ENCODE assay signal across 3 cellular contexts in the genomic region with DNA sequence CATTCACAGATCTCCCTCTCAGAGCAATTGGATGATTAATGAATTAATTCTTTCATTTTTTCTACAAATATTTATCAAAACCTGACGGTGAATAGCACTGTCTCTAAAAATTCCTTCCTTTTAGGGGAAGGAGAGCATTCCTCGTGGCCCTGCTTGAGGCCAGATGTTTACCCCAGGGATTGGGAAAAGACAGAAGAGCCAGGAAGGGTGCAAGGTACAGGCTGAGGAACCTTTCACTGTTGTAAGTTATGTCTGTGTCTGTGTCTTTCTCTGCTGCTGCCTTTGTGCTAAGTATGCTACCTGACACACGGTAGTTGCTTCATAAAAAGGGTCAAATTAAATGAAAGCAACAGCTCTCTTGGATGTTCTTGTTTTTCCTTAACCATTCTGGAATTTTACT.
TF ChIP-seq lines count a peak whose summit lies in the region.

No MANE protein-coding gene starts in this region.

TF ChIP-seq in SK-N-SH, 30 proteins besides CTCF, POLR2A, EP300 and RAD21:
- no peak for TF ChIP-seq JUND (IDR thresholded peaks at IDR 0.05)
- TF ChIP-seq, protein P1, sequence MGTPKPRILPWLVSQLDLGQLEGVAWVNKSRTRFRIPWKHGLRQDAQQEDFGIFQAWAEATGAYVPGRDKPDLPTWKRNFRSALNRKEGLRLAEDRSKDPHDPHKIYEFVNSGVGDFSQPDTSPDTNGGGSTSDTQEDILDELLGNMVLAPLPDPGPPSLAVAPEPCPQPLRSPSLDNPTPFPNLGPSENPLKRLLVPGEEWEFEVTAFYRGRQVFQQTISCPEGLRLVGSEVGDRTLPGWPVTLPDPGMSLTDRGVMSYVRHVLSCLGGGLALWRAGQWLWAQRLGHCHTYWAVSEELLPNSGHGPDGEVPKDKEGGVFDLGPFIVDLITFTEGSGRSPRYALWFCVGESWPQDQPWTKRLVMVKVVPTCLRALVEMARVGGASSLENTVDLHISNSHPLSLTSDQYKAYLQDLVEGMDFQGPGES (IDR thresholded peaks at IDR 0.05; ENCODE audit: low read depth, low read length), result no peak
TF ChIP-seq in SK-N-SH: peak in this region for 0.

TF ChIP-seq in SK-N-SH treated with all-trans-retinoic acid at 6 μM for 48 hours, 23 proteins besides CTCF, POLR2A, EP300 and RAD21:
- TF ChIP-seq OSR1 (CRISPR knock-in tag; IDR thresholded peaks at IDR 0.05) (no peak), GLIS3 (CRISPR knock-in tag; IDR thresholded peaks at IDR 0.05) (no peak), ZNF70 (CRISPR knock-in tag; IDR thresholded peaks at IDR 0.05) (no peak), ZNF565 (CRISPR knock-in tag; conservative IDR thresholded peaks at IDR 0.05; ENCODE audit: low read depth) (no peak), TCF4 (CRISPR knock-in tag; IDR thresholded peaks at IDR 0.05; ENCODE audit: borderline replicate concordance) (no peak), ESRRG (CRISPR knock-in tag; IDR thresholded peaks at IDR 0.05) (no peak), ZFP30 (CRISPR knock-in tag; IDR thresholded peaks at IDR 0.05) (no peak), RARB (CRISPR knock-in tag; IDR thresholded peaks at IDR 0.05) (no peak), PPARA (CRISPR knock-in tag; IDR thresholded peaks at IDR 0.05; ENCODE audit: borderline replicate concordance) (no peak), ARNTL (CRISPR knock-in tag; IDR thresholded peaks at IDR 0.05; ENCODE audit: borderline replicate concordance, low read depth) (no peak)
- TF ChIP-seq, protein P2, sequence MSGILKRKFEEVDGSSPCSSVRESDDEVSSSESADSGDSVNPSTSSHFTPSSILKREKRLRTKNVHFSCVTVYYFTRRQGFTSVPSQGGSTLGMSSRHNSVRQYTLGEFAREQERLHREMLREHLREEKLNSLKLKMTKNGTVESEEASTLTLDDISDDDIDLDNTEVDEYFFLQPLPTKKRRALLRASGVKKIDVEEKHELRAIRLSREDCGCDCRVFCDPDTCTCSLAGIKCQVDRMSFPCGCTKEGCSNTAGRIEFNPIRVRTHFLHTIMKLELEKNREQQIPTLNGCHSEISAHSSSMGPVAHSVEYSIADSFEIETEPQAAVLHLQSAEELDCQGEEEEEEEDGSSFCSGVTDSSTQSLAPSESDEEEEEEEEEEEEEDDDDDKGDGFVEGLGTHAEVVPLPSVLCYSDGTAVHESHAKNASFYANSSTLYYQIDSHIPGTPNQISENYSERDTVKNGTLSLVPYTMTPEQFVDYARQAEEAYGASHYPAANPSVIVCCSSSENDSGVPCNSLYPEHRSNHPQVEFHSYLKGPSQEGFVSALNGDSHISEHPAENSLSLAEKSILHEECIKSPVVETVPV (CRISPR knock-in tag; IDR thresholded peaks at IDR 0.05), result no peak
TF ChIP-seq in SK-N-SH treated with all-trans-retinoic acid at 6 μM for 48 hours: peak in this region for 0.

TF ChIP-seq in H1, 55 proteins besides CTCF, POLR2A, EP300 and RAD21:
- TF ChIP-seq SAP30 (IDR thresholded peaks at IDR 0.05; ENCODE audit: insufficient read depth, insufficient replicate concordance, low read length) (no peak), CHD2 (IDR thresholded peaks at IDR 0.05; ENCODE audit: low read length) (no peak)
- TF ChIP-seq, protein P3, sequence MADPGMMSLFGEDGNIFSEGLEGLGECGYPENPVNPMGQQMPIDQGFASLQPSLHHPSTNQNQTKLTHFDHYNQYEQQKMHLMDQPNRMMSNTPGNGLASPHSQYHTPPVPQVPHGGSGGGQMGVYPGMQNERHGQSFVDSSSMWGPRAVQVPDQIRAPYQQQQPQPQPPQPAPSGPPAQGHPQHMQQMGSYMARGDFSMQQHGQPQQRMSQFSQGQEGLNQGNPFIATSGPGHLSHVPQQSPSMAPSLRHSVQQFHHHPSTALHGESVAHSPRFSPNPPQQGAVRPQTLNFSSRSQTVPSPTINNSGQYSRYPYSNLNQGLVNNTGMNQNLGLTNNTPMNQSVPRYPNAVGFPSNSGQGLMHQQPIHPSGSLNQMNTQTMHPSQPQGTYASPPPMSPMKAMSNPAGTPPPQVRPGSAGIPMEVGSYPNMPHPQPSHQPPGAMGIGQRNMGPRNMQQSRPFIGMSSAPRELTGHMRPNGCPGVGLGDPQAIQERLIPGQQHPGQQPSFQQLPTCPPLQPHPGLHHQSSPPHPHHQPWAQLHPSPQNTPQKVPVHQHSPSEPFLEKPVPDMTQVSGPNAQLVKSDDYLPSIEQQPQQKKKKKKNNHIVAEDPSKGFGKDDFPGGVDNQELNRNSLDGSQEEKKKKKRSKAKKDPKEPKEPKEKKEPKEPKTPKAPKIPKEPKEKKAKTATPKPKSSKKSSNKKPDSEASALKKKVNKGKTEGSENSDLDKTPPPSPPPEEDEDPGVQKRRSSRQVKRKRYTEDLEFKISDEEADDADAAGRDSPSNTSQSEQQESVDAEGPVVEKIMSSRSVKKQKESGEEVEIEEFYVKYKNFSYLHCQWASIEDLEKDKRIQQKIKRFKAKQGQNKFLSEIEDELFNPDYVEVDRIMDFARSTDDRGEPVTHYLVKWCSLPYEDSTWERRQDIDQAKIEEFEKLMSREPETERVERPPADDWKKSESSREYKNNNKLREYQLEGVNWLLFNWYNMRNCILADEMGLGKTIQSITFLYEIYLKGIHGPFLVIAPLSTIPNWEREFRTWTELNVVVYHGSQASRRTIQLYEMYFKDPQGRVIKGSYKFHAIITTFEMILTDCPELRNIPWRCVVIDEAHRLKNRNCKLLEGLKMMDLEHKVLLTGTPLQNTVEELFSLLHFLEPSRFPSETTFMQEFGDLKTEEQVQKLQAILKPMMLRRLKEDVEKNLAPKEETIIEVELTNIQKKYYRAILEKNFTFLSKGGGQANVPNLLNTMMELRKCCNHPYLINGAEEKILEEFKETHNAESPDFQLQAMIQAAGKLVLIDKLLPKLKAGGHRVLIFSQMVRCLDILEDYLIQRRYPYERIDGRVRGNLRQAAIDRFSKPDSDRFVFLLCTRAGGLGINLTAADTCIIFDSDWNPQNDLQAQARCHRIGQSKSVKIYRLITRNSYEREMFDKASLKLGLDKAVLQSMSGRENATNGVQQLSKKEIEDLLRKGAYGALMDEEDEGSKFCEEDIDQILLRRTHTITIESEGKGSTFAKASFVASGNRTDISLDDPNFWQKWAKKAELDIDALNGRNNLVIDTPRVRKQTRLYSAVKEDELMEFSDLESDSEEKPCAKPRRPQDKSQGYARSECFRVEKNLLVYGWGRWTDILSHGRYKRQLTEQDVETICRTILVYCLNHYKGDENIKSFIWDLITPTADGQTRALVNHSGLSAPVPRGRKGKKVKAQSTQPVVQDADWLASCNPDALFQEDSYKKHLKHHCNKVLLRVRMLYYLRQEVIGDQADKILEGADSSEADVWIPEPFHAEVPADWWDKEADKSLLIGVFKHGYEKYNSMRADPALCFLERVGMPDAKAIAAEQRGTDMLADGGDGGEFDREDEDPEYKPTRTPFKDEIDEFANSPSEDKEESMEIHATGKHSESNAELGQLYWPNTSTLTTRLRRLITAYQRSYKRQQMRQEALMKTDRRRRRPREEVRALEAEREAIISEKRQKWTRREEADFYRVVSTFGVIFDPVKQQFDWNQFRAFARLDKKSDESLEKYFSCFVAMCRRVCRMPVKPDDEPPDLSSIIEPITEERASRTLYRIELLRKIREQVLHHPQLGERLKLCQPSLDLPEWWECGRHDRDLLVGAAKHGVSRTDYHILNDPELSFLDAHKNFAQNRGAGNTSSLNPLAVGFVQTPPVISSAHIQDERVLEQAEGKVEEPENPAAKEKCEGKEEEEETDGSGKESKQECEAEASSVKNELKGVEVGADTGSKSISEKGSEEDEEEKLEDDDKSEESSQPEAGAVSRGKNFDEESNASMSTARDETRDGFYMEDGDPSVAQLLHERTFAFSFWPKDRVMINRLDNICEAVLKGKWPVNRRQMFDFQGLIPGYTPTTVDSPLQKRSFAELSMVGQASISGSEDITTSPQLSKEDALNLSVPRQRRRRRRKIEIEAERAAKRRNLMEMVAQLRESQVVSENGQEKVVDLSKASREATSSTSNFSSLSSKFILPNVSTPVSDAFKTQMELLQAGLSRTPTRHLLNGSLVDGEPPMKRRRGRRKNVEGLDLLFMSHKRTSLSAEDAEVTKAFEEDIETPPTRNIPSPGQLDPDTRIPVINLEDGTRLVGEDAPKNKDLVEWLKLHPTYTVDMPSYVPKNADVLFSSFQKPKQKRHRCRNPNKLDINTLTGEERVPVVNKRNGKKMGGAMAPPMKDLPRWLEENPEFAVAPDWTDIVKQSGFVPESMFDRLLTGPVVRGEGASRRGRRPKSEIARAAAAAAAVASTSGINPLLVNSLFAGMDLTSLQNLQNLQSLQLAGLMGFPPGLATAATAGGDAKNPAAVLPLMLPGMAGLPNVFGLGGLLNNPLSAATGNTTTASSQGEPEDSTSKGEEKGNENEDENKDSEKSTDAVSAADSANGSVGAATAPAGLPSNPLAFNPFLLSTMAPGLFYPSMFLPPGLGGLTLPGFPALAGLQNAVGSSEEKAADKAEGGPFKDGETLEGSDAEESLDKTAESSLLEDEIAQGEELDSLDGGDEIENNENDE (IDR thresholded peaks at IDR 0.05; ENCODE audit: insufficient replicate concordance, low read length), result no peak
TF ChIP-seq in H1: peak in this region for 0.
